Comparison of ENCODE assay signal across 16 cellular contexts in the genomic region with DNA sequence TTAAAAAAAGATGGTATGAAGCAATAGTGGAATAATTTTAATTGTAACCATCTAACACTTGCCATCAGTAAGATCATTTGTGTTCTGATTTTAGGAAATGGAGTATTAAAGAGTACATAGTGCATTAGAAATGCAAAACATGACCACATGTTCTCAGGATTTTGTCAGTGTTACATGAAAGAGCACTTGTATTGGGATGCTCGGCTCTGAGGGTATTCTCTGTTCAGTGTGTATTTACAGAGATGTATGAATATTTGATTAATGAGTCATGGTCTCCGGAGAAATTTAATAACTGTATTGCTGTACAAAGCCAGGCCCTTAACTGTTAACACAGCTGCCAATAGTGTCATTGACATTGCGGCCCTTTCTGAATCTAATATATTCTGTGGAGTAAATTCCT.
DNase-seq lines count a peak whose midpoint lies in the region; ATAC-seq and TF ChIP-seq lines count a peak whose summit lies in the region.
"Had no signal": no experiment of that assay in that cellular context is flagged by ENCODE, and none has a peak within 500 bp of the region (broad histone marks: within the 10 kb centered on the region; RNA-seq: fewer than 3 reads in every experiment).

No MANE protein-coding gene starts in this region.

- peak overlapping the region; percentile 36; the same call in 1 of the 2 replicates for H3K27ac ChIP-seq in VCaP
- H3K27ac ChIP-seq: foreskin keratinocyte, neutrophil, RWPE1, upper lobe of left lung had no signal

- TF ChIP-seq CTCF in AG10803 (conservative IDR thresholded peaks at IDR 0.05; ENCODE audit: low read length) (no peak), LNCaP clone FGC (IDR thresholded peaks at IDR 0.05; ENCODE audit: control insufficient read depth, extremely low read depth, insufficient read depth) (no peak), VCaP (conservative IDR thresholded peaks at IDR 0.05) (no peak)

- ATAC-seq in GM19452 (IDR thresholded peaks at IDR 0.05; ENCODE audit: unreplicated experiment) (no peak), GM21423 (IDR thresholded peaks at IDR 0.05; ENCODE audit: unreplicated experiment) (no peak)
- ATAC-seq: foreskin keratinocyte; stimulated activated naive CD8-positive, alpha-beta T cell treated with anti-CD3 and anti-CD28 coated beads, Interleukin-15, Interleukin-2, amounts not matched to agents 100 U/mL and 50 U/mL, for 24 hours had no signal

- DNase-seq in AG10803 (ENCODE audit: low read depth): peak; percentile 4
- peak; percentile 28 for DNase-seq in LNCaP clone FGC (ENCODE audit: low read depth)
- peak; percentile 4 for DNase-seq in medulla oblongata (ENCODE audit: extremely low spot score)
- no peak for DNase-seq in activated CD4-positive, CD25-positive, alpha-beta regulatory T cell treated with anti-CD3 and anti-CD28 coated beads, Interleukin-2, amount 50 U/mL, for 72 hours
- DNase-seq in HK-2 (ENCODE audit: unreplicated experiment): no peak
- DNase-seq: activated CD4-positive, alpha-beta T cell treated with anti-CD3 and anti-CD28 coated beads, Interleukin-2, amount 50 U/mL, for 4 hours; activated naive CD4-positive, alpha-beta T cell treated with anti-CD3 and anti-CD28 coated beads, Interleukin-2, amount 10 ng/mL, durations not matched to agents 7 days and 5 days; foreskin keratinocyte; sigmoid colon; stimulated activated naive CD8-positive, alpha-beta T cell treated with anti-CD3 and anti-CD28 coated beads, Interleukin-15, Interleukin-2, amounts not matched to agents 100 U/mL and 50 U/mL, for 24 hours; upper lobe of left lung had no signal

- H3K4me3 ChIP-seq in AG10803 (ENCODE audit: low read length): no peak overlapping the region
- H3K4me3 ChIP-seq in LNCaP clone FGC (ENCODE audit: low read depth, low read length): no peak overlapping the region
- H3K4me3 ChIP-seq: sigmoid colon, upper lobe of left lung had no signal

Comparison
In these comparisons a context has a peak if more than half of its experiments do, and no peak if none do; other contexts are left out.
1. DNase-seq: peak in AG10803 (single experiment), LNCaP clone FGC (single experiment) and medulla oblongata (single experiment); none in activated CD4-positive, CD25-positive, alpha-beta regulatory T cell treated with anti-CD3 and anti-CD28 coated beads, Interleukin-2, amount 50 U/mL, for 72 hours (single experiment) and HK-2 (single experiment).